1 cellular context compared by ENCODE assay signal in the genomic region with DNA sequence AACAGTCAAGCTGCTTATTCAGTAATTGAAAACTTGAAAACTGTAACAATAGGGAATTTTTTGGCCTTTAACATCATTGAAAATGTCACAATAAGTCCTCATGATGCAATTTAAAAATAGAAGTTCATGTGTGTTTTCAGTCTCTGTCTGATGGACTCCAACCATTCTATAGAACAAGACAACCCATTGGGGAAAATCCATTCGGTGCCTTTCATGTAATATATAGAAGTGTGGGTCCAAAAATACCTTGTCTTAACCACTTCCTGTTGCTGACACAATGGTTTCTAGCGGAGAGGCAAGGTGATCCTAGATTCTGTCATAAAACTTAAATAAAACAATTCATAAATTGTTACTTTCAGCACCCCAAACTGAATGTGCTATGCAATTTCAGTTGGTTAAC.
TF ChIP-seq lines count a peak whose summit lies in the region.

No MANE protein-coding gene starts in this region.

TF ChIP-seq in GM12878, 131 proteins besides CTCF, POLR2A, EP300 and RAD21 (continued from another document and continues in another):
- TF ChIP-seq CHD2 (IDR thresholded peaks at IDR 0.05; ENCODE audit: borderline replicate concordance, low read depth, low read length): 0 out of 2 replicates have a peak, but pooled peaks have one; percentile 25
- TF ChIP-seq GABPA (IDR thresholded peaks at IDR 0.05; ENCODE audit: low read depth): peak; percentile 73
- no peak for TF ChIP-seq SREBF2 (IDR thresholded peaks at IDR 0.05; ENCODE audit: low read length)
- TF ChIP-seq BHLHE40 (IDR thresholded peaks at IDR 0.05; ENCODE audit: borderline replicate concordance in 1 of 2, low read depth in 2 of 2, low read length in 1 of 2): no peak; a peak in 1 of 4 replicates
- peak; percentile 71 for TF ChIP-seq ATF7 (IDR thresholded peaks at IDR 0.05; ENCODE audit: low read depth)
- TF ChIP-seq LARP7 (IDR thresholded peaks at IDR 0.05): no peak
- TF ChIP-seq NFYA (IDR thresholded peaks at IDR 0.05; ENCODE audit: borderline replicate concordance, low read depth, low read length): no peak
- TF ChIP-seq PML (IDR thresholded peaks at IDR 0.05; ENCODE audit: low read length): peak; percentile 42; the same call in 1 of the 2 replicates
- TF ChIP-seq IKZF1 (conservative IDR thresholded peaks at IDR 0.05): peak; percentile 44
- no peak for TF ChIP-seq ZBTB33 (IDR thresholded peaks at IDR 0.05)
- no peak for TF ChIP-seq ZSCAN29 (IDR thresholded peaks at IDR 0.05)
- no peak for TF ChIP-seq PAX5 (IDR thresholded peaks at IDR 0.05; ENCODE audit: borderline replicate concordance, low read depth, low read length)
- TF ChIP-seq, protein P1, sequence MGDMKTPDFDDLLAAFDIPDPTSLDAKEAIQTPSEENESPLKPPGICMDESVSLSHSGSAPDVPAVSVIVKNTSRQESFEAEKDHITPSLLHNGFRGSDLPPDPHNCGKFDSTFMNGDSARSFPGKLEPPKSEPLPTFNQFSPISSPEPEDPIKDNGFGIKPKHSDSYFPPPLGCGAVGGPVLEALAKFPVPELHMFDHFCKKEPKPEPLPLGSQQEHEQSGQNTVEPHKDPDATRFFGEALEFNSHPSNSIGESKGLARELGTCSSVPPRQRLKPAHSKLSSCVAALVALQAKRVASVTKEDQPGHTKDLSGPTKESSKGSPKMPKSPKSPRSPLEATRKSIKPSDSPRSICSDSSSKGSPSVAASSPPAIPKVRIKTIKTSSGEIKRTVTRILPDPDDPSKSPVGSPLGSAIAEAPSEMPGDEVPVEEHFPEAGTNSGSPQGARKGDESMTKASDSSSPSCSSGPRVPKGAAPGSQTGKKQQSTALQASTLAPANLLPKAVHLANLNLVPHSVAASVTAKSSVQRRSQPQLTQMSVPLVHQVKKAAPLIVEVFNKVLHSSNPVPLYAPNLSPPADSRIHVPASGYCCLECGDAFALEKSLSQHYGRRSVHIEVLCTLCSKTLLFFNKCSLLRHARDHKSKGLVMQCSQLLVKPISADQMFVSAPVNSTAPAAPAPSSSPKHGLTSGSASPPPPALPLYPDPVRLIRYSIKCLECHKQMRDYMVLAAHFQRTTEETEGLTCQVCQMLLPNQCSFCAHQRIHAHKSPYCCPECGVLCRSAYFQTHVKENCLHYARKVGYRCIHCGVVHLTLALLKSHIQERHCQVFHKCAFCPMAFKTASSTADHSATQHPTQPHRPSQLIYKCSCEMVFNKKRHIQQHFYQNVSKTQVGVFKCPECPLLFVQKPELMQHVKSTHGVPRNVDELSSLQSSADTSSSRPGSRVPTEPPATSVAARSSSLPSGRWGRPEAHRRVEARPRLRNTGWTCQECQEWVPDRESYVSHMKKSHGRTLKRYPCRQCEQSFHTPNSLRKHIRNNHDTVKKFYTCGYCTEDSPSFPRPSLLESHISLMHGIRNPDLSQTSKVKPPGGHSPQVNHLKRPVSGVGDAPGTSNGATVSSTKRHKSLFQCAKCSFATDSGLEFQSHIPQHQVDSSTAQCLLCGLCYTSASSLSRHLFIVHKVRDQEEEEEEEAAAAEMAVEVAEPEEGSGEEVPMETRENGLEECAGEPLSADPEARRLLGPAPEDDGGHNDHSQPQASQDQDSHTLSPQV (IDR thresholded peaks at IDR 0.05): no peak
- TF ChIP-seq MLLT1 (IDR thresholded peaks at IDR 0.05): no peak
- TF ChIP-seq YY1 (IDR thresholded peaks at IDR 0.05; ENCODE audit: low read depth, low read length): no peak
- no peak for TF ChIP-seq SIX5 (IDR thresholded peaks at IDR 0.05; ENCODE audit: low read depth, low read length, severe bottlenecking)
- TF ChIP-seq CBFB (IDR thresholded peaks at IDR 0.05; ENCODE audit: low read depth): 0 out of 2 replicates have a peak, but pooled peaks have one; percentile 41
- peak; percentile 41 to 62; a peak in 2 of 4 replicates for TF ChIP-seq IKZF2 (IDR thresholded peaks at IDR 0.05)
- TF ChIP-seq POLR2AphosphoS2 (IDR thresholded peaks at IDR 0.05; ENCODE audit: low read depth, low read length): no peak
- no peak for TF ChIP-seq STAT3 (IDR thresholded peaks at IDR 0.05; ENCODE audit: low read depth, low read length)
- no peak for TF ChIP-seq CHD1 (IDR thresholded peaks at IDR 0.05; ENCODE audit: low read depth, low read length)
- no peak for TF ChIP-seq RB1 (IDR thresholded peaks at IDR 0.05; ENCODE audit: borderline replicate concordance)
- TF ChIP-seq MYC (IDR thresholded peaks at IDR 0.05; ENCODE audit: insufficient read depth, insufficient read length, insufficient replicate concordance, low read length, severe bottlenecking): no peak
- no peak for TF ChIP-seq SRF (IDR thresholded peaks at IDR 0.05; ENCODE audit: low read depth in 2 of 2, low read length in 2 of 2)
- TF ChIP-seq ZNF274 (IDR thresholded peaks at IDR 0.05; ENCODE audit: insufficient read depth, insufficient read length): no peak
- TF ChIP-seq ATF2 (IDR thresholded peaks at IDR 0.05; ENCODE audit: low read length): peak; percentile 77
- TF ChIP-seq, protein P2, sequence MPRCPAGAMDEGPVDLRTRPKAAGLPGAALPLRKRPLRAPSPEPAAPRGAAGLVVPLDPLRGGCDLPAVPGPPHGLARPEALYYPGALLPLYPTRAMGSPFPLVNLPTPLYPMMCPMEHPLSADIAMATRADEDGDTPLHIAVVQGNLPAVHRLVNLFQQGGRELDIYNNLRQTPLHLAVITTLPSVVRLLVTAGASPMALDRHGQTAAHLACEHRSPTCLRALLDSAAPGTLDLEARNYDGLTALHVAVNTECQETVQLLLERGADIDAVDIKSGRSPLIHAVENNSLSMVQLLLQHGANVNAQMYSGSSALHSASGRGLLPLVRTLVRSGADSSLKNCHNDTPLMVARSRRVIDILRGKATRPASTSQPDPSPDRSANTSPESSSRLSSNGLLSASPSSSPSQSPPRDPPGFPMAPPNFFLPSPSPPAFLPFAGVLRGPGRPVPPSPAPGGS (IDR thresholded peaks at IDR 0.05; ENCODE audit: borderline replicate concordance, insufficient read depth, low read depth, low read length, poor library complexity, severe bottlenecking): peak; percentile 61
- no peak for TF ChIP-seq HDAC2 (IDR thresholded peaks at IDR 0.05)
- no peak for TF ChIP-seq HDAC6 (IDR thresholded peaks at IDR 0.05; ENCODE audit: unreplicated experiment)
- TF ChIP-seq HDGF (IDR thresholded peaks at IDR 0.05): no peak
- TF ChIP-seq, protein P3, sequence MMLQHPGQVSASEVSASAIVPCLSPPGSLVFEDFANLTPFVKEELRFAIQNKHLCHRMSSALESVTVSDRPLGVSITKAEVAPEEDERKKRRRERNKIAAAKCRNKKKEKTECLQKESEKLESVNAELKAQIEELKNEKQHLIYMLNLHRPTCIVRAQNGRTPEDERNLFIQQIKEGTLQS (IDR thresholded peaks at IDR 0.05; ENCODE audit: borderline replicate concordance, extremely low read depth, low read depth, low read length): no peak
- no peak for TF ChIP-seq CBX3 (IDR thresholded peaks at IDR 0.05; ENCODE audit: borderline replicate concordance, low read depth)
- peak; percentile 96 for TF ChIP-seq NFIC (IDR thresholded peaks at IDR 0.05; ENCODE audit: low read depth, low read length)
- TF ChIP-seq, protein P4, sequence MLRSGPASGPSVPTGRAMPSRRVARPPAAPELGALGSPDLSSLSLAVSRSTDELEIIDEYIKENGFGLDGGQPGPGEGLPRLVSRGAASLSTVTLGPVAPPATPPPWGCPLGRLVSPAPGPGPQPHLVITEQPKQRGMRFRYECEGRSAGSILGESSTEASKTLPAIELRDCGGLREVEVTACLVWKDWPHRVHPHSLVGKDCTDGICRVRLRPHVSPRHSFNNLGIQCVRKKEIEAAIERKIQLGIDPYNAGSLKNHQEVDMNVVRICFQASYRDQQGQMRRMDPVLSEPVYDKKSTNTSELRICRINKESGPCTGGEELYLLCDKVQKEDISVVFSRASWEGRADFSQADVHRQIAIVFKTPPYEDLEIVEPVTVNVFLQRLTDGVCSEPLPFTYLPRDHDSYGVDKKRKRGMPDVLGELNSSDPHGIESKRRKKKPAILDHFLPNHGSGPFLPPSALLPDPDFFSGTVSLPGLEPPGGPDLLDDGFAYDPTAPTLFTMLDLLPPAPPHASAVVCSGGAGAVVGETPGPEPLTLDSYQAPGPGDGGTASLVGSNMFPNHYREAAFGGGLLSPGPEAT (IDR thresholded peaks at IDR 0.05; ENCODE audit: low read depth): peak; percentile 80
- no peak for TF ChIP-seq NRF1 (conservative IDR thresholded peaks at IDR 0.05; ENCODE audit: low read depth, low read length)
- no peak for TF ChIP-seq TCF12 (IDR thresholded peaks at IDR 0.05; ENCODE audit: low read depth, low read length)
- TF ChIP-seq MTA2 (IDR thresholded peaks at IDR 0.05; ENCODE audit: low read depth): peak; percentile 62; the same call in 1 of the 2 replicates
- TF ChIP-seq POLR2AphosphoS5 (IDR thresholded peaks at IDR 0.05; ENCODE audit: low read length): no peak
- no peak for TF ChIP-seq WRNIP1 (IDR thresholded peaks at IDR 0.05; ENCODE audit: borderline replicate concordance, low read depth, low read length)
- TF ChIP-seq BMI1 (IDR thresholded peaks at IDR 0.05; ENCODE audit: borderline replicate concordance): no peak
- TF ChIP-seq MXI1 (IDR thresholded peaks at IDR 0.05; ENCODE audit: low read depth, low read length): no peak
- TF ChIP-seq, protein P5, sequence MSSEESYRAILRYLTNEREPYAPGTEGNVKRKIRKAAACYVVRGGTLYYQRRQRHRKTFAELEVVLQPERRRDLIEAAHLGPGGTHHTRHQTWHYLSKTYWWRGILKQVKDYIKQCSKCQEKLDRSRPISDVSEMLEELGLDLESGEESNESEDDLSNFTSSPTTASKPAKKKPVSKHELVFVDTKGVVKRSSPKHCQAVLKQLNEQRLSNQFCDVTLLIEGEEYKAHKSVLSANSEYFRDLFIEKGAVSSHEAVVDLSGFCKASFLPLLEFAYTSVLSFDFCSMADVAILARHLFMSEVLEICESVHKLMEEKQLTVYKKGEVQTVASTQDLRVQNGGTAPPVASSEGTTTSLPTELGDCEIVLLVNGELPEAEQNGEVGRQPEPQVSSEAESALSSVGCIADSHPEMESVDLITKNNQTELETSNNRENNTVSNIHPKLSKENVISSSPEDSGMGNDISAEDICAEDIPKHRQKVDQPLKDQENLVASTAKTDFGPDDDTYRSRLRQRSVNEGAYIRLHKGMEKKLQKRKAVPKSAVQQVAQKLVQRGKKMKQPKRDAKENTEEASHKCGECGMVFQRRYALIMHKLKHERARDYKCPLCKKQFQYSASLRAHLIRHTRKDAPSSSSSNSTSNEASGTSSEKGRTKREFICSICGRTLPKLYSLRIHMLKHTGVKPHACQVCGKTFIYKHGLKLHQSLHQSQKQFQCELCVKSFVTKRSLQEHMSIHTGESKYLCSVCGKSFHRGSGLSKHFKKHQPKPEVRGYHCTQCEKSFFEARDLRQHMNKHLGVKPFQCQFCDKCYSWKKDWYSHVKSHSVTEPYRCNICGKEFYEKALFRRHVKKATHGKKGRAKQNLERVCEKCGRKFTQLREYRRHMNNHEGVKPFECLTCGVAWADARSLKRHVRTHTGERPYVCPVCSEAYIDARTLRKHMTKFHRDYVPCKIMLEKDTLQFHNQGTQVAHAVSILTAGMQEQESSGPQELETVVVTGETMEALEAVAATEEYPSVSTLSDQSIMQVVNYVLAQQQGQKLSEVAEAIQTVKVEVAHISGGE (CRISPR knock-in tag; IDR thresholded peaks at IDR 0.05): no peak
- TF ChIP-seq, protein P6, sequence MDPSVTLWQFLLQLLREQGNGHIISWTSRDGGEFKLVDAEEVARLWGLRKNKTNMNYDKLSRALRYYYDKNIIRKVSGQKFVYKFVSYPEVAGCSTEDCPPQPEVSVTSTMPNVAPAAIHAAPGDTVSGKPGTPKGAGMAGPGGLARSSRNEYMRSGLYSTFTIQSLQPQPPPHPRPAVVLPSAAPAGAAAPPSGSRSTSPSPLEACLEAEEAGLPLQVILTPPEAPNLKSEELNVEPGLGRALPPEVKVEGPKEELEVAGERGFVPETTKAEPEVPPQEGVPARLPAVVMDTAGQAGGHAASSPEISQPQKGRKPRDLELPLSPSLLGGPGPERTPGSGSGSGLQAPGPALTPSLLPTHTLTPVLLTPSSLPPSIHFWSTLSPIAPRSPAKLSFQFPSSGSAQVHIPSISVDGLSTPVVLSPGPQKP (IDR thresholded peaks at IDR 0.05; ENCODE audit: low read depth, low read length): no peak
- TF ChIP-seq ZZZ3 (IDR thresholded peaks at IDR 0.05; ENCODE audit: control insufficient read depth, insufficient read length, low read depth): no peak
